ENCODE assay signal across 6 cellular contexts in the genomic region with DNA sequence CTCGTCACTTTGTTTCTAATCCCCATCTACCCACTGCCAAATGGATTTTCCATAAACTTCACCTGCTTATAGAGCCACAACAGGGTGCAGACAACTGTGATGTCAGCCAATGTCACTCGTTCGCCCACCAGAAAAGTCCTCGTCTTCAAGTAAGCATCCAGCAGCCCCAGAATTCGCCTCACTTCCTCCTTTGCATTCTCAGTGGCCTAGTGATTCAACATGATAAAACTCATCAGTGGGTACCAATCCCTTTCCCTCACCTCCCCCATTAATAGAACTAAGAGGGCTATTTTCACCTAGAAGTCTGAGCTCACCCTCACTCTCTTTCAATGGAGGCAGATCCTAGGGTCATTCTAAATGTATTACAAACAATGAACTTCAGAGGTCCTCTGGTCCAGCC. TPM values are rescaled to one million over a fixed set of nuclear protein-coding genes. Genes with fewer than 3 reads are reported as not detected.
DNase-seq lines count a peak whose midpoint lies in the region; ATAC-seq and TF ChIP-seq lines count a peak whose summit lies in the region.
"Not testable (repeated sequence)": the region's sequence is repeated elsewhere in the genome, so short reads cannot be mapped to it uniquely, and the experiment has no call there.

No MANE protein-coding gene starts in this region.

- H3K36me3 ChIP-seq in KMS-11 (ENCODE audit: insufficient read depth) (peaks cover 38% of the 10 kb centered on the region; the same call in 1 of the 2 replicates), left ventricle myocardium inferior (peaks cover 67% of the 10 kb centered on the region), gastrocnemius medialis (peaks cover 0 to 66% of the 10 kb centered on the region in 2 donors)

- H3K27me3 ChIP-seq in CD4-positive, alpha-beta T cell (ENCODE audit: control insufficient read depth, insufficient read depth, low read length); KMS-11 (ENCODE audit: insufficient read depth, low read depth); left ventricle myocardium inferior (ENCODE audit: low read depth); gastrocnemius medialis: not testable (repeated sequence)

- not testable (repeated sequence) for H3K9me3 ChIP-seq in CD4-positive, alpha-beta T cell (ENCODE audit: control insufficient read depth, low read length); left ventricle myocardium inferior (replicated peaks); gastrocnemius medialis

- H3K27me3 Mint-ChIP-seq in CD4-positive, alpha-beta T cell = not testable (repeated sequence)

- H3K4me3 ChIP-seq in KMS-11 (IDR thresholded peaks at IDR 0.05; ENCODE audit: insufficient read depth, low read depth, low read length); left ventricle myocardium inferior; gastrocnemius medialis: not testable (repeated sequence)

- peak overlapping the region; percentile 55 for H3K4me3 Mint-ChIP-seq in CD4-positive, alpha-beta T cell

- not testable (repeated sequence) for H2AFZ ChIP-seq in KMS-11 (ENCODE audit: low read depth)

- ATAC-seq in CD4-positive, alpha-beta T cell (ENCODE audit: poor library complexity); activated naive CD4-positive, alpha-beta T cell treated with anti-CD3 and anti-CD28 coated beads, Interleukin-2, amount 50 U/mL, for 72 hours; gastrocnemius medialis: not testable (repeated sequence)

- POLR2A ChIA-PET in CD4-positive, alpha-beta T cell (lab: Charles Lee) = interaction anchor here (0.5 to 1.3 kb wide), 2 partner anchors 8 to 94 kb away, joined by 3 to 7 read pairs; a partner anchor contains a TSS

- TF ChIP-seq POLR2A in gastrocnemius medialis (IDR thresholded peaks at IDR 0.05) = not testable (repeated sequence)

- H3K79me2 ChIP-seq in KMS-11 (ENCODE audit: insufficient read depth, low read depth) = peaks cover 72% of the 10 kb centered on the region

- H3K4me1 ChIP-seq in KMS-11 (ENCODE audit: low read depth, poor library complexity, severe bottlenecking) (peaks cover 51% of the 10 kb centered on the region), left ventricle myocardium inferior (peaks cover 62% of the 10 kb centered on the region), gastrocnemius medialis (peaks cover 51 to 58% of the 10 kb centered on the region in 2 donors)

- not testable (repeated sequence) for DNase-seq in CD4-positive, alpha-beta T cell; activated naive CD4-positive, alpha-beta T cell treated with anti-CD3 and anti-CD28 coated beads, Interleukin-2, amount 50 U/mL, for 72 hours (ENCODE audit: low spot score in 2 of 2); left ventricle myocardium inferior; gastrocnemius medialis

- peaks cover 63% of the 10 kb centered on the region for H3K4me1 Mint-ChIP-seq in CD4-positive, alpha-beta T cell (ENCODE audit: low read depth)

- H3K9me3 Mint-ChIP-seq in CD4-positive, alpha-beta T cell; activated naive CD4-positive, alpha-beta T cell treated with anti-CD3 and anti-CD28 coated beads, Interleukin-2, amount 50 U/mL, for 72 hours: not testable (repeated sequence)

- not testable (repeated sequence) for H3K27ac ChIP-seq in CD4-positive, alpha-beta T cell (ENCODE audit: low read depth, low read length); KMS-11
- peak overlapping the region; percentile 21; the same call in 1 of the 2 replicates for H3K27ac ChIP-seq in VCaP
- peak overlapping the region; percentile 9 for H3K27ac ChIP-seq in left ventricle myocardium inferior (replicated peaks)
- peak overlapping the region; percentile 88 to 94 (median 93) for H3K27ac ChIP-seq in gastrocnemius medialis

- TF ChIP-seq CTCF in CD4-positive, alpha-beta T cell (IDR thresholded peaks at IDR 0.05); KMS-11 (conservative IDR thresholded peaks at IDR 0.05; ENCODE audit: low read depth, low read length); VCaP (conservative IDR thresholded peaks at IDR 0.05); left ventricle myocardium inferior (IDR thresholded peaks at IDR 0.05; ENCODE audit: borderline replicate concordance); gastrocnemius medialis (IDR thresholded peaks at IDR 0.05 in 4 of 5, conservative IDR thresholded peaks at IDR 0.05 in 1 of 5): not testable (repeated sequence)

- intact Hi-C loops in CD4-positive, alpha-beta T cell (cut with DNase I, micrococcal nuclease); left ventricle myocardium inferior (cut with micrococcal nuclease); gastrocnemius medialis (cut with DNase I; ENCODE audit: low total_unique reads): not testable (repeated sequence)

- CTCF ChIA-PET in CD4-positive, alpha-beta T cell (lab: Charles Lee) = interaction anchor here (1.3 kb wide), 1 partner anchor 146 kb away, joined by 3 read pairs; no protein-coding TSS in a partner anchor

- not testable (repeated sequence) for H3K9ac ChIP-seq in KMS-11

- H3K4me2 ChIP-seq in KMS-11 = peak overlapping the region; percentile 29; the same call in 1 of the 2 replicates

- H4K20me1 ChIP-seq in KMS-11 (ENCODE audit: insufficient read depth) = not testable (repeated sequence)

- H3K27ac Mint-ChIP-seq in CD4-positive, alpha-beta T cell = peak overlapping the region; percentile 89
- H3K27ac Mint-ChIP-seq in activated naive CD4-positive, alpha-beta T cell treated with anti-CD3 and anti-CD28 coated beads, Interleukin-2, amount 50 U/mL, for 72 hours = peak overlapping the region; percentile 93 to 99

- in situ Hi-C loops in gastrocnemius medialis (cut with MboI; ENCODE audit: low sequenced_read_pairs in 4 of 4) = not testable (repeated sequence)

- peaks cover 85% of the 10 kb centered on the region for H3K36me3 Mint-ChIP-seq in CD4-positive, alpha-beta T cell (ENCODE audit: low read depth)
- peaks cover 65 to 79% of the 10 kb centered on the region in 2 donors for H3K36me3 Mint-ChIP-seq in activated naive CD4-positive, alpha-beta T cell treated with anti-CD3 and anti-CD28 coated beads, Interleukin-2, amount 50 U/mL, for 72 hours

RNA-seq across cellular contexts. Expression of a gene that starts 2.8 kb away (rescaled TPM):
- total RNA-seq in CD4-positive, alpha-beta T cell = 1,000 to 10,000 TPM; 2,181 to 2,269 TPM
- 1,000 to 10,000 TPM; 1,622 to 2,023 TPM for total RNA-seq in activated naive CD4-positive, alpha-beta T cell treated with anti-CD3 and anti-CD28 coated beads, Interleukin-2, amount 50 U/mL, for 72 hours
- 958 TPM for total RNA-seq in left ventricle myocardium inferior
- total RNA-seq in gastrocnemius medialis = 1,000 to 10,000 TPM; 1,797 to 2,946 (median 1,897) TPM

RNA-seq across cellular contexts. Expression of a gene that starts 20.4 kb away (rescaled TPM):
- 10 to 100 TPM; 25.5 to 26.2 TPM for total RNA-seq in CD4-positive, alpha-beta T cell
- 10 to 100 TPM; 31.8 to 34.9 TPM for total RNA-seq in activated naive CD4-positive, alpha-beta T cell treated with anti-CD3 and anti-CD28 coated beads, Interleukin-2, amount 50 U/mL, for 72 hours
- total RNA-seq in left ventricle myocardium inferior (12.5 TPM), gastrocnemius medialis (10 to 100 TPM in 3 of 4 donors, 1 to 10 TPM in 1; 7.8 to 15.7 (median 11.7) TPM)

RNA-seq across cellular contexts. Expression of a gene that starts 24.3 kb away (rescaled TPM):
- 100 to 1,000 TPM; 320 to 332 TPM for total RNA-seq in CD4-positive, alpha-beta T cell
- 10 to 100 TPM; 17.6 to 97.3 TPM for total RNA-seq in activated naive CD4-positive, alpha-beta T cell treated with anti-CD3 and anti-CD28 coated beads, Interleukin-2, amount 50 U/mL, for 72 hours
- 290 TPM for total RNA-seq in left ventricle myocardium inferior
- total RNA-seq in gastrocnemius medialis = 1,000 to 10,000 TPM in 1 of 4 donors, 100 to 1,000 TPM in 3; 374 to 1,261 (median 571) TPM

RNA-seq across cellular contexts. Expression of a gene that starts 30.8 kb away (rescaled TPM):
- total RNA-seq in CD4-positive, alpha-beta T cell = 100 to 1,000 TPM; 167 to 172 TPM
- total RNA-seq in activated naive CD4-positive, alpha-beta T cell treated with anti-CD3 and anti-CD28 coated beads, Interleukin-2, amount 50 U/mL, for 72 hours = 100 to 1,000 TPM; 180 to 259 TPM
- total RNA-seq in left ventricle myocardium inferior (26.3 TPM), gastrocnemius medialis (10 to 100 TPM; 28.0 to 47.1 (median 31.7) TPM)

RNA-seq across cellular contexts. Expression of a gene that starts 41.7 kb away (rescaled TPM):
- total RNA-seq in CD4-positive, alpha-beta T cell = 100 to 1,000 TPM; 142 to 144 TPM
- total RNA-seq in activated naive CD4-positive, alpha-beta T cell treated with anti-CD3 and anti-CD28 coated beads, Interleukin-2, amount 50 U/mL, for 72 hours = 100 to 1,000 TPM; 104 to 141 TPM
- total RNA-seq in left ventricle myocardium inferior = 14.6 TPM
- 1 to 10 TPM; 4.7 to 7.9 (median 7.0) TPM for total RNA-seq in gastrocnemius medialis
